Comparison of ENCODE assay signal across 2 cellular contexts in genomic region chr6:99347804-99348203, GRCh38.
TF ChIP-seq lines count a peak whose summit lies in the region.

No MANE protein-coding gene starts in this region.

TF ChIP-seq in SK-N-SH, 30 proteins besides CTCF, POLR2A, EP300 and RAD21 (continued from another document):
- TF ChIP-seq REST (IDR thresholded peaks at IDR 0.05; ENCODE audit: low read depth, low read length) (no peak), SMC3 (IDR thresholded peaks at IDR 0.05; ENCODE audit: low read depth, low read length) (no peak), TEAD4 (IDR thresholded peaks at IDR 0.05; ENCODE audit: borderline replicate concordance, insufficient read depth) (no peak)

TF ChIP-seq in SK-N-SH treated with all-trans-retinoic acid at 6 μM for 48 hours, 23 proteins besides CTCF, POLR2A, EP300 and RAD21 (continued from another document):
- TF ChIP-seq PPARA (CRISPR knock-in tag; IDR thresholded peaks at IDR 0.05; ENCODE audit: borderline replicate concordance) (no peak), ISL1 (CRISPR knock-in tag; IDR thresholded peaks at IDR 0.05) (no peak), ZC3H10 (CRISPR knock-in tag; IDR thresholded peaks at IDR 0.05) (no peak), CSDC2 (CRISPR knock-in tag; IDR thresholded peaks at IDR 0.05) (no peak), TCF4 (CRISPR knock-in tag; IDR thresholded peaks at IDR 0.05; ENCODE audit: borderline replicate concordance) (no peak)
